ENCODE assay signal across 30 cellular contexts in genomic region chr17:42040818-42041217, GRCh38. TPM values are rescaled to one million over a fixed set of nuclear protein-coding genes. Genes with fewer than 3 reads are reported as not detected.
"Had no signal": no experiment of that assay in that cellular context is flagged by ENCODE, and none has a peak within 500 bp of the region (broad histone marks: within the 10 kb centered on the region; RNA-seq: fewer than 3 reads in every experiment).

No MANE protein-coding gene starts in this region.

- H3K4me1 ChIP-seq: foreskin keratinocyte, prostate gland had no signal

- H3K27ac Mint-ChIP-seq: mesothelial cell of epicardium; natural killer cell treated with Interleukin-12 subunit alpha and Interleukin-12 subunit beta and Interleukin-15 and Interleukin-18, amount 100 ng/mL, for 72 hours; stimulated activated effector memory CD8-positive, alpha-beta T cell treated with anti-CD3 and anti-CD28 coated beads, Interleukin-12 subunit alpha, Interleukin-12 subunit beta, amount 100 ng/mL, for 72 hours; type B pancreatic cell had no signal

- H3K9me3 Mint-ChIP-seq: mesothelial cell of epicardium; naive B cell; natural killer cell treated with Interleukin-12 subunit alpha and Interleukin-12 subunit beta and Interleukin-15 and Interleukin-18, amount 100 ng/mL, for 72 hours; neural crest cell; stimulated activated effector memory CD8-positive, alpha-beta T cell treated with anti-CD3 and anti-CD28 coated beads, Interleukin-12 subunit alpha, Interleukin-12 subunit beta, amount 100 ng/mL, for 72 hours; type B pancreatic cell had no signal

- H3K36me3 ChIP-seq: gastroesophageal sphincter, heart left ventricle, left lung, prostate gland, right atrium auricular region, sigmoid colon had no signal

- H3K4me2 ChIP-seq: hepatocyte had no signal

- H3K4me1 Mint-ChIP-seq: naive B cell; neural crest cell; stimulated activated effector memory CD8-positive, alpha-beta T cell treated with anti-CD3 and anti-CD28 coated beads, Interleukin-12 subunit alpha, Interleukin-12 subunit beta, amount 100 ng/mL, for 72 hours had no signal

- DNase-seq: effector memory CD4-positive, alpha-beta T cell; foreskin keratinocyte; heart left ventricle; left cardiac atrium; mesenchymal stem cell; mucosa of descending colon; naive B cell; sigmoid colon; stimulated activated CD4-positive, alpha-beta T cell treated with anti-CD3 and anti-CD28 coated beads, Interleukin-2, amount 100 ng/mL, for 24 hours; stimulated activated CD4-positive, alpha-beta T cell treated with anti-CD3 and anti-CD28 coated beads, Interleukin-4, amount 100 ng/mL, for 24 hours; stimulated activated naive CD8-positive, alpha-beta T cell treated with anti-CD3 and anti-CD28 coated beads, Interleukin-15, Interleukin-2, amounts not matched to agents 100 U/mL and 50 U/mL, for 24 hours; testis; tibial artery had no signal

- H2AFZ ChIP-seq: hepatocyte had no signal

- FAIRE-seq: endothelial cell of umbilical vein, islet of Langerhans had no signal

- H3K27ac ChIP-seq: coronary artery, esophagus muscularis mucosa, foreskin keratinocyte, gastroesophageal sphincter, heart left ventricle, hepatocyte, left lung, prostate gland, right atrium auricular region, sigmoid colon, testis, tibial artery had no signal

- H3K36me3 Mint-ChIP-seq: mesothelial cell of epicardium; naive B cell; natural killer cell treated with Interleukin-12 subunit alpha and Interleukin-12 subunit beta and Interleukin-15 and Interleukin-18, amount 100 ng/mL, for 72 hours; stimulated activated effector memory CD8-positive, alpha-beta T cell treated with anti-CD3 and anti-CD28 coated beads, Interleukin-12 subunit alpha, Interleukin-12 subunit beta, amount 100 ng/mL, for 72 hours; type B pancreatic cell had no signal

- H3K27me3 Mint-ChIP-seq: natural killer cell treated with Interleukin-12 subunit alpha and Interleukin-12 subunit beta and Interleukin-15 and Interleukin-18, amount 100 ng/mL, for 72 hours; type B pancreatic cell had no signal

- H3K9me3 ChIP-seq: esophagus muscularis mucosa, gastroesophageal sphincter, heart left ventricle, left lung, mucosa of descending colon, prostate gland, right atrium auricular region, sigmoid colon, testis, tibial artery had no signal

- H3K4me3 Mint-ChIP-seq: mesothelial cell of epicardium; natural killer cell treated with Interleukin-12 subunit alpha and Interleukin-12 subunit beta and Interleukin-15 and Interleukin-18, amount 100 ng/mL, for 72 hours; neural crest cell; stimulated activated effector memory CD8-positive, alpha-beta T cell treated with anti-CD3 and anti-CD28 coated beads, Interleukin-12 subunit alpha, Interleukin-12 subunit beta, amount 100 ng/mL, for 72 hours; type B pancreatic cell had no signal

- H3K4me3 ChIP-seq: hepatocyte, left lung, mucosa of descending colon, prostate gland, tibial artery had no signal

- H3K27me3 ChIP-seq: foreskin keratinocyte, hepatocyte, right atrium auricular region, testis had no signal

- H3K79me2 ChIP-seq: hepatocyte had no signal

RNA-seq across cellular contexts. Expression of gene C17orf113, which starts 9.6 kb away (rescaled TPM):
- total RNA-seq: natural killer cell treated with Interleukin-12 subunit alpha and Interleukin-12 subunit beta and Interleukin-15 and Interleukin-18, amount 100 ng/mL, for 72 hours had no signal

RNA-seq across cellular contexts. Expression of gene ZNF385C, which starts 57.5 kb away (rescaled TPM):
- total RNA-seq: dermis blood vessel endothelial cell; endothelial cell of umbilical vein; epithelial cell of proximal tubule; gastroesophageal sphincter; lung microvascular endothelial cell; natural killer cell treated with Interleukin-12 subunit alpha and Interleukin-12 subunit beta and Interleukin-15 and Interleukin-18, amount 100 ng/mL, for 72 hours; right atrium auricular region had no signal
